ENCODE assay signal across 18 cellular contexts in the genomic region with DNA sequence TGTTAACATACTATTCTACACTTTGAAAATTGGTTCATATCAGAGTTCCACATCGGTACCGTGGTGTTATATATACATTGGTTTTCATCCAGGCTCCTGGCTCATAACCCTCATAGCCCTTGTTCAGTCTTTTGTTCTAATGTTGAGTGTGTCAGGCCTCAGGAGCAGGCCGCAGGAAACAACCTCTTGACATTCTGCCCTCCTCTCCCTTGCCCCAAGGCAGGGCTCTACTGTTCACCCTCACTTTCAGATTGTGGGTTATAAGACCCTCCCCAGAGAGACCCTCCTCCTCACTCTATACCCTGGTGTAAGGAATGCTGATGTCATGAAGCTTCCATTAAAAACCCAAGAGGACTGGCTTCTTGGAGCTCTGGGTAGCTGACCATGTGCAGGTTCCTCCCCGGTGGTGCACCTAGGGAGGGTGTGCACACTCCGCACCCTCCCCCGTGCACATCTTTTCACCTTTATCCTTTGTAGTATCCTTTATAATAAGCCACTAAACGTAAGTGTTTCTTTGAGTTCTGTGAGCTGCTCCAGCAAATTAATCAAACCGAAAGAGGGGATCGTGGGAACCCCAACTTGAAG. TPM values are rescaled to one million over a fixed set of nuclear protein-coding genes. Genes with fewer than 3 reads are reported as not detected.
DNase-seq lines count a peak whose midpoint lies in the region; ATAC-seq and TF ChIP-seq lines count a peak whose summit lies in the region.
"Had no signal": no experiment of that assay in that cellular context is flagged by ENCODE, and none has a peak within 500 bp of the region (broad histone marks: within the 10 kb centered on the region; RNA-seq: fewer than 3 reads in every experiment).

No MANE protein-coding gene starts in this region.

- DNase-seq in T-helper 1 cell (no peak), GM10266 (ENCODE audit: extremely low spot score) (peak; percentile 10), neural crest cell (ENCODE audit: low read depth, low spot score) (no peak), occipital lobe (lab: John Stamatoyannopoulos, UW) (no peak)
- DNase-seq in activated T-helper 2 cell treated with anti-CD3 and anti-CD28 coated beads, Interferon-gamma antibody, Interleukin-2, Interleukin-4, amounts not matched to agents 10 μg/mL and 5 μg/mL and 100 μg/mL, durations not matched to agents 14 hours and 24 hours and 36 hours (ENCODE audit: low spot score) = no peak
- DNase-seq: activated CD4-positive, CD25-positive, alpha-beta regulatory T cell treated with anti-CD3 and anti-CD28 coated beads, Interleukin-2, amount 50 U/mL, for 72 hours; GDM1; H7; mammary epithelial cell; NCI-H2107; RPMI8226; stimulated activated CD8-positive, alpha-beta memory T cell treated with anti-CD3 and anti-CD28 coated beads, Interleukin-4, amount 100 ng/mL, for 48 hours; SW 1271 had no signal

- intact Hi-C loops in activated T-helper 2 cell treated with anti-CD3 and anti-CD28 coated beads, Interferon-gamma antibody, Interleukin-2, Interleukin-4, amounts not matched to agents 10 μg/mL and 5 μg/mL and 100 μg/mL, durations not matched to agents 14 hours and 24 hours and 36 hours (cut with micrococcal nuclease) = loop anchor here (5.0 kb wide), 2 partner anchors 37 to 198 kb away; partner anchors contain the start of genes KDM2A and POLD4

- H3K36me3 Mint-ChIP-seq in T-helper 1 cell treated with Interleukin-12 subunit alpha and Interleukin-12 subunit beta and Interleukin-4 antibody, amounts not matched to agents 30 μg/mL and 1 μg/mL, for 36 hours (ENCODE audit: low read depth) = peaks cover 9% of the 10 kb centered on the region
- H3K36me3 Mint-ChIP-seq in activated T-helper 2 cell treated with anti-CD3 and anti-CD28 coated beads, Interferon-gamma antibody, Interleukin-2, Interleukin-4, amounts not matched to agents 10 μg/mL and 5 μg/mL and 100 μg/mL, durations not matched to agents 14 hours and 24 hours and 36 hours (ENCODE audit: low read depth) = no peaks in the 10 kb centered on the region
- no peaks in the 10 kb centered on the region for H3K36me3 Mint-ChIP-seq in neural crest cell (ENCODE audit: low read depth)

- H3K27me3 Mint-ChIP-seq in T-helper 1 cell treated with Interleukin-12 subunit alpha and Interleukin-12 subunit beta and Interleukin-4 antibody, amounts not matched to agents 30 μg/mL and 1 μg/mL, for 36 hours (ENCODE audit: low read depth) = peaks cover 7% of the 10 kb centered on the region
- peaks cover 3% of the 10 kb centered on the region for H3K27me3 Mint-ChIP-seq in activated T-helper 2 cell treated with anti-CD3 and anti-CD28 coated beads, Interferon-gamma antibody, Interleukin-2, Interleukin-4, amounts not matched to agents 10 μg/mL and 5 μg/mL and 100 μg/mL, durations not matched to agents 14 hours and 24 hours and 36 hours (ENCODE audit: low read depth)
- H3K27me3 Mint-ChIP-seq in neural crest cell (ENCODE audit: low read depth) = peaks cover 2% of the 10 kb centered on the region

- TF ChIP-seq CTCF in GM10266 (IDR thresholded peaks at IDR 0.05; ENCODE audit: control insufficient read depth, insufficient read depth, low read depth, missing control alignments) (no peak), neural crest cell (conservative IDR thresholded peaks at IDR 0.05) (no peak)

- H3K9me3 Mint-ChIP-seq in T-helper 1 cell treated with Interleukin-12 subunit alpha and Interleukin-12 subunit beta and Interleukin-4 antibody, amounts not matched to agents 30 μg/mL and 1 μg/mL, for 36 hours = no peaks in the 10 kb centered on the region
- H3K9me3 Mint-ChIP-seq in activated T-helper 2 cell treated with anti-CD3 and anti-CD28 coated beads, Interferon-gamma antibody, Interleukin-2, Interleukin-4, amounts not matched to agents 10 μg/mL and 5 μg/mL and 100 μg/mL, durations not matched to agents 14 hours and 24 hours and 36 hours = no peaks in the 10 kb centered on the region
- no peaks in the 10 kb centered on the region for H3K9me3 Mint-ChIP-seq in neural crest cell
- H3K9me3 Mint-ChIP-seq: dendritic cell treated with granulocyte-macrophage colony-stimulating factor and Interleukin-4, amounts not matched to agents 40 ng/mL and 50 ng/mL, for 4 days had no signal

- peaks cover 45% of the 10 kb centered on the region for H3K4me1 Mint-ChIP-seq in T-helper 1 cell treated with Interleukin-12 subunit alpha and Interleukin-12 subunit beta and Interleukin-4 antibody, amounts not matched to agents 30 μg/mL and 1 μg/mL, for 36 hours (ENCODE audit: low read depth)
- peaks cover 38% of the 10 kb centered on the region for H3K4me1 Mint-ChIP-seq in activated T-helper 2 cell treated with anti-CD3 and anti-CD28 coated beads, Interferon-gamma antibody, Interleukin-2, Interleukin-4, amounts not matched to agents 10 μg/mL and 5 μg/mL and 100 μg/mL, durations not matched to agents 14 hours and 24 hours and 36 hours (ENCODE audit: low read depth)
- peaks cover 33% of the 10 kb centered on the region for H3K4me1 Mint-ChIP-seq in neural crest cell

- H3K4me3 Mint-ChIP-seq in T-helper 1 cell treated with Interleukin-12 subunit alpha and Interleukin-12 subunit beta and Interleukin-4 antibody, amounts not matched to agents 30 μg/mL and 1 μg/mL, for 36 hours = peak overlapping the region; percentile 41
- peak overlapping the region; percentile 72 for H3K4me3 Mint-ChIP-seq in activated T-helper 2 cell treated with anti-CD3 and anti-CD28 coated beads, Interferon-gamma antibody, Interleukin-2, Interleukin-4, amounts not matched to agents 10 μg/mL and 5 μg/mL and 100 μg/mL, durations not matched to agents 14 hours and 24 hours and 36 hours (ENCODE audit: low read depth)
- peak overlapping the region; percentile 83 for H3K4me3 Mint-ChIP-seq in neural crest cell
- H3K4me3 Mint-ChIP-seq: dendritic cell treated with granulocyte-macrophage colony-stimulating factor and Interleukin-4, amounts not matched to agents 40 ng/mL and 50 ng/mL, for 4 days had no signal

- H3K27ac Mint-ChIP-seq in T-helper 1 cell treated with Interleukin-12 subunit alpha and Interleukin-12 subunit beta and Interleukin-4 antibody, amounts not matched to agents 30 μg/mL and 1 μg/mL, for 36 hours = peak overlapping the region; percentile 24
- no peak overlapping the region for H3K27ac Mint-ChIP-seq in activated T-helper 2 cell treated with anti-CD3 and anti-CD28 coated beads, Interferon-gamma antibody, Interleukin-2, Interleukin-4, amounts not matched to agents 10 μg/mL and 5 μg/mL and 100 μg/mL, durations not matched to agents 14 hours and 24 hours and 36 hours
- no peak overlapping the region for H3K27ac Mint-ChIP-seq in neural crest cell (ENCODE audit: unreplicated experiment)

- ATAC-seq in HG03521 (IDR thresholded peaks at IDR 0.05; ENCODE audit: unreplicated experiment) = no peak
- ATAC-seq in HG02870 (IDR thresholded peaks at IDR 0.05; ENCODE audit: unreplicated experiment) = no peak
- ATAC-seq: A549 had no signal

RNA-seq across cellular contexts. Expression of gene SSH3, which starts 12.1 kb away (rescaled TPM):
- total RNA-seq in activated T-helper 2 cell treated with anti-CD3 and anti-CD28 coated beads, Interferon-gamma antibody, Interleukin-2, Interleukin-4, amounts not matched to agents 10 μg/mL and 5 μg/mL and 100 μg/mL, durations not matched to agents 14 hours and 24 hours and 36 hours = 12.1 and 16.2 TPM in 2 replicates
- total RNA-seq in neural crest cell (3.0 and 3.3 TPM in 2 replicates), occipital lobe (2.0 TPM)

RNA-seq across cellular contexts. Expression of gene ANKRD13D, which starts 26.3 kb away (rescaled TPM):
- 119 and 135 TPM in 2 replicates for total RNA-seq in activated T-helper 2 cell treated with anti-CD3 and anti-CD28 coated beads, Interferon-gamma antibody, Interleukin-2, Interleukin-4, amounts not matched to agents 10 μg/mL and 5 μg/mL and 100 μg/mL, durations not matched to agents 14 hours and 24 hours and 36 hours
- 58.9 and 71.8 TPM in 2 replicates for total RNA-seq in neural crest cell
- total RNA-seq in occipital lobe = 49.4 TPM

RNA-seq across cellular contexts. Expression of gene POLD4, which starts 37.9 kb away (rescaled TPM):
- 41.1 and 50.1 TPM in 2 replicates for total RNA-seq in activated T-helper 2 cell treated with anti-CD3 and anti-CD28 coated beads, Interferon-gamma antibody, Interleukin-2, Interleukin-4, amounts not matched to agents 10 μg/mL and 5 μg/mL and 100 μg/mL, durations not matched to agents 14 hours and 24 hours and 36 hours
- total RNA-seq in neural crest cell (3.7 and 7.1 TPM in 2 replicates), occipital lobe (3.6 TPM)

RNA-seq across cellular contexts. Expression of gene GRK2, which starts 49.1 kb away (rescaled TPM):
- 282 and 287 TPM in 2 replicates for total RNA-seq in activated T-helper 2 cell treated with anti-CD3 and anti-CD28 coated beads, Interferon-gamma antibody, Interleukin-2, Interleukin-4, amounts not matched to agents 10 μg/mL and 5 μg/mL and 100 μg/mL, durations not matched to agents 14 hours and 24 hours and 36 hours
- 51.3 and 55.1 TPM in 2 replicates for total RNA-seq in neural crest cell
- 44.9 TPM for total RNA-seq in occipital lobe

RNA-seq across cellular contexts. Expression of gene CLCF1, which starts 58.0 kb away (rescaled TPM):
- 2.9 and 3.0 TPM in 2 replicates for total RNA-seq in activated T-helper 2 cell treated with anti-CD3 and anti-CD28 coated beads, Interferon-gamma antibody, Interleukin-2, Interleukin-4, amounts not matched to agents 10 μg/mL and 5 μg/mL and 100 μg/mL, durations not matched to agents 14 hours and 24 hours and 36 hours
- total RNA-seq in neural crest cell (0.41 and 0.68 TPM in 2 replicates), occipital lobe (not detected)
